ENCODE assay signal across 8 cellular contexts in the genomic region with DNA sequence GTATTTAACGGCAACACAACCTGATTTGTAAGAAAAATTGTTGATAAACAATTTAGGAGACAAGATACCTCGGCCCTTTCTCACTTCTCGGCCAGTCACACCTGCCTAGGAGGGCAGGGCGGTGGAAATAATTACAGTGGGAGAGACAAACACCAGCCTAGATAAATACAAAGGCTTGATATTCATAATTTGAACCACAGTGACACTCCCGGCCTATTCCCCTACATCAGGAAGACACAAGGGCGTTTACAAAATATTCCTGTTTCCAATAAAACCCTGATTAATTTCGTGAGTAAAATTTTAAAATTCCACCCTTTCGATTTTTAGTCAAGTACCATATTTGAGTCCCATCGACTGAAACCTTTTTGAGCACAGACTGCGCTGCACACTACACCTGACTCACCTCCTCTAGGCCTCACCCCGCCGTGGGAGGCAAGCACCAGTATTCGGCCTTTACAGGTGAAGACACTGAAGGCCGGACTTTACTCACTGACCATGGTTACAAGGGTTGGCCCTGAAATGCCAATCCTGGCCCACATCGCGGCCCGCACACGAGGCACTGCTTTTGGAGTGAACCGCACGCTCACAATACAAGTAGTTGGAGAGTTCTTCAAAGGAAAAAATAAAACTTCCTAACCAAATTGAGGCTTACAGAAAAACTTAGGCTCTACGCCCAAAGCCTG. TPM values are rescaled to one million over a fixed set of nuclear protein-coding genes. Genes with fewer than 3 reads are reported as not detected.
DNase-seq lines count a peak whose midpoint lies in the region; ATAC-seq, FAIRE-seq and TF ChIP-seq lines count a peak whose summit lies in the region.

No MANE protein-coding gene starts in this region.

- DNase-seq in A549 (ENCODE audit: low read depth in 1 of 2, low spot score in 1 of 2) (peak; percentile 35 to 63), HCT116 (ENCODE audit: low read depth, low spot score) (peak; percentile 8), SK-MEL-5 (ENCODE audit: low read depth, low spot score) (peak; percentile 10), astrocyte of the cerebellum (ENCODE audit: low read depth) (no peak), small intestine (peak; percentile 83)

- CTCF ChIA-PET in A549 (lab: Yijun Ruan, JAX): no interaction called here
- CTCF ChIA-PET in HCT116 (lab: Charles Lee): no interaction called here

- H3K4me1 ChIP-seq in A549 (peaks cover 37% of the 10 kb centered on the region; the same call in 2 of the 3 replicates), HCT116 (ENCODE audit: control insufficient read depth in 1 of 2, insufficient read depth in 2 of 2, low read length in 2 of 2) (peaks cover 8 to 16% of the 10 kb centered on the region in 2 experiments), small intestine (ENCODE audit: control insufficient read depth in 2 of 2, insufficient read depth in 1 of 2, low read depth in 1 of 2, low read length in 1 of 2) (peaks cover 5 to 15% of the 10 kb centered on the region in 2 donors)

- H3K4me2 ChIP-seq in A549 (peak overlapping the region; percentile 92), HCT116 (ENCODE audit: low read length) (peak overlapping the region; percentile 97)

- WGBS in A549 (ENCODE audit: missing lambda C conversion rate): 2% methylated on average over 21 of the region's 21 CpGs
- WGBS in small intestine, 3 donors: 1 to 3% (median 2%) methylated on average over 21 of the region's 21 CpGs

- H3K27ac ChIP-seq in A549 (peak overlapping the region; percentile 88 to 95), HCT116 (ENCODE audit: low read depth, low read length) (peak overlapping the region; percentile 91), small intestine (ENCODE audit: low read depth in 1 of 2, low read length in 1 of 2) (peak overlapping the region; percentile 98 to 99)

- FAIRE-seq in A549 (lab: Jason Lieb, UNC) (no peak), small intestine (lab: Jason Lieb, UNC) (no peak)

- H3K9me3 ChIP-seq in A549 (no peaks in the 10 kb centered on the region), HCT116 (ENCODE audit: control insufficient read depth in 1 of 2, insufficient read depth in 1 of 2, low read depth in 1 of 2, low read length in 2 of 2) (no peaks in the 10 kb centered on the region), iPS-18c (ENCODE audit: control insufficient read depth, insufficient read depth, low read length) (no peaks in the 10 kb centered on the region), small intestine (ENCODE audit: control insufficient read depth, low read depth) (no peaks in the 10 kb centered on the region)

- H3K27me3 ChIP-seq in HCT116 (ENCODE audit: insufficient read depth, low read length): no peaks in the 10 kb centered on the region
- H3K27me3 ChIP-seq in small intestine (ENCODE audit: control insufficient read depth in 2 of 2, insufficient read depth in 2 of 2, low read length in 2 of 2): no peaks in the 10 kb centered on the region

- peak overlapping the region; percentile 77 for H3K4me3 ChIP-seq in A549
- H3K4me3 ChIP-seq in HCT116 (replicated peaks in 1 of 2; ENCODE audit: low read depth in 1 of 2, low read length in 2 of 2): peak overlapping the region; percentile 91 to 98
- peak overlapping the region; percentile 74 for H3K4me3 ChIP-seq in astrocyte of the cerebellum (ENCODE audit: low read depth, low read length)
- peak overlapping the region; percentile 64 for H3K4me3 ChIP-seq in iPS-18c (ENCODE audit: insufficient read depth, low read depth, low read length)
- H3K4me3 ChIP-seq in small intestine (ENCODE audit: low read depth in 1 of 2, low read length in 2 of 2): peak overlapping the region; percentile 74 to 77

- TF ChIP-seq RAD21 in A549 (conservative IDR thresholded peaks at IDR 0.05 in 1 of 2, IDR thresholded peaks at IDR 0.05 in 1 of 2): no peak
- no peak for TF ChIP-seq RAD21 in HCT116 (IDR thresholded peaks at IDR 0.05; ENCODE audit: low read depth)

- TF ChIP-seq CTCF in A549 (IDR thresholded peaks at IDR 0.05) (no peak), HCT116 (IDR thresholded peaks at IDR 0.05 in 2 of 3, conservative IDR thresholded peaks at IDR 0.05 in 1 of 3; ENCODE audit: borderline replicate concordance in 1 of 3, insufficient read depth in 1 of 3, low read depth in 2 of 3, low read length in 2 of 3) (no peak), astrocyte of the cerebellum (IDR thresholded peaks at IDR 0.05; ENCODE audit: low read depth, low read length, missing control alignments) (no peak)

- no peaks in the 10 kb centered on the region for H3K9me2 ChIP-seq in HCT116 (ENCODE audit: insufficient read depth)

- peaks cover 38% of the 10 kb centered on the region for H4K20me1 ChIP-seq in HCT116 (ENCODE audit: insufficient read depth)

- peak; percentile 43 to 49 for ATAC-seq in A549
- peak; percentile 24 for ATAC-seq in HCT116
- ATAC-seq in HG03108 (IDR thresholded peaks at IDR 0.05; ENCODE audit: unreplicated experiment): no peak
- no peak for ATAC-seq in GM18858 (IDR thresholded peaks at IDR 0.05; ENCODE audit: unreplicated experiment)

- TF ChIP-seq POLR2A in A549 (IDR thresholded peaks at IDR 0.05; ENCODE audit: low read length) (no peak), HCT116 (IDR thresholded peaks at IDR 0.05; ENCODE audit: borderline replicate concordance, extremely low read depth, insufficient read depth, insufficient read length) (no peak)

- TF ChIP-seq EP300 in A549 (IDR thresholded peaks at IDR 0.05): no peak

- in situ Hi-C loops in SK-MEL-5 (cut with HindIII; ENCODE audit: low pct_unique_long_range_greater_than_20kb, low sequenced_read_pairs) (no loop called here), astrocyte of the cerebellum (cut with HindIII; ENCODE audit: low sequenced_read_pairs) (no loop called here)

- TSS peak; percentile 56 for BruUV-seq in HCT116 (replicated peaks; lab: Mats Ljungman, UMichigan)

- intact Hi-C loops in HCT116 (cut with micrococcal nuclease): loop anchor here (5.0 to 10.0 kb wide), 3 partner anchors 109 to 313 kb away; a partner anchor contains a TSS

- peak overlapping the region; percentile 99 for H3K9ac ChIP-seq in HCT116 (ENCODE audit: low read length)

- POLR2A ChIA-PET in A549 (lab: Yijun Ruan, JAX): no interaction called here
- POLR2A ChIA-PET in HCT116 (lab: Charles Lee): interaction anchor here (1.0 kb wide), 1 partner anchor 14 kb away, joined by 4 read pairs; no protein-coding TSS in a partner anchor

- H3K36me3 ChIP-seq in HCT116 (ENCODE audit: control insufficient read depth in 1 of 2, insufficient read depth in 2 of 2, low read length in 2 of 2) (no peaks in the 10 kb centered on the region; a peak in 1 of 4 replicates), small intestine (ENCODE audit: control insufficient read depth in 2 of 2, insufficient read depth in 2 of 2, low read length in 2 of 2) (no peaks in the 10 kb centered on the region)

- H3K79me2 ChIP-seq in HCT116 (ENCODE audit: insufficient read depth, low read length): peaks cover 58% of the 10 kb centered on the region

- no peak overlapping the region for H2AFZ ChIP-seq in HCT116 (ENCODE audit: low read depth, low read length, poor library complexity, severe bottlenecking)

- RAD21 ChIA-PET in HCT116 (lab: Charles Lee; ENCODE audit: low non-redundant PET in 1 of 2, low total read pairs in 2 of 2, uncharacterized antibody in 2 of 2, unreplicated experiment in 2 of 2): no interaction called here

TF ChIP-seq in A549, 52 proteins besides CTCF, POLR2A, EP300 and RAD21:
- TF ChIP-seq, protein P1, sequence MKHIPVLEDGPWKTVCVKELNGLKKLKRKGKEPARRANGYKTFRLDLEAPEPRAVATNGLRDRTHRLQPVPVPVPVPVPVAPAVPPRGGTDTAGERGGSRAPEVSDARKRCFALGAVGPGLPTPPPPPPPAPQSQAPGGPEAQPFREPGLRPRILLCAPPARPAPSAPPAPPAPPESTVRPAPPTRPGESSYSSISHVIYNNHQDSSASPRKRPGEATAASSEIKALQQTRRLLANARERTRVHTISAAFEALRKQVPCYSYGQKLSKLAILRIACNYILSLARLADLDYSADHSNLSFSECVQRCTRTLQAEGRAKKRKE (CRISPR knock-in tag; IDR thresholded peaks at IDR 0.05; ENCODE audit: low read depth): no peak
- TF ChIP-seq TP53 (CRISPR knock-in tag; IDR thresholded peaks at IDR 0.05): peak; percentile 75

TF ChIP-seq in HCT116, 20 proteins besides CTCF, POLR2A, EP300 and RAD21 (continues in another document):
- TF ChIP-seq SIN3A (IDR thresholded peaks at IDR 0.05; ENCODE audit: low read depth): no peak

RNA-seq across cellular contexts. Expression of a gene that starts 0.8 kb away (rescaled TPM):
- 142 and 192 TPM in 2 replicates for polyA plus RNA-seq in A549 (2011; rRNA removed)
- 31.4 and 41.0 TPM in 2 replicates for polyA plus RNA-seq in A549 (2012; cell fraction: cytosol; rRNA removed)
- polyA plus RNA-seq in A549 (2012; cell fraction: nucleus; rRNA removed): 10.5 and 23.9 TPM in 2 replicates
- 97.0 to 102 TPM (median 102 TPM) in 3 replicates for polyA plus RNA-seq in A549 (2017; fragmentation: RNase III; extraction: RNeasy Plus Mini Kit Qiagen cat#74134 plus additional on column Dnase treatment)
- 94.8 and 118 TPM in 2 replicates for polyA minus RNA-seq in A549 (2011; rRNA and poly(A)+ RNA removed)
- total RNA-seq in HCT116 (2021; ENCODE audit: unreplicated experiment): 163 TPM
- 53.1 and 54.3 TPM in 2 replicates for polyA plus RNA-seq in HCT116 (2012)
- 122 and 131 TPM in 2 replicates for total RNA-seq in SK-MEL-5 (2014; rRNA removed; shearing (Covaris generic))
- polyA plus RNA-seq in SK-MEL-5 (2015; cell fraction: cytosol; rRNA removed): 61.6 and 124 TPM in 2 replicates
- polyA plus RNA-seq in SK-MEL-5 (2015; cell fraction: nucleus; rRNA removed): 46.1 and 62.1 TPM in 2 replicates
- polyA plus RNA-seq in small intestine: 10 to 100 TPM; 26.4 to 31.1 (median 27.0) TPM

RNA-seq across cellular contexts. Expression of a gene that starts 39.3 kb away (rescaled TPM):
- polyA plus RNA-seq in A549 (2011; rRNA removed) (46.7 and 49.8 TPM in 2 replicates), A549 (2017; fragmentation: RNase III; extraction: RNeasy Plus Mini Kit Qiagen cat#74134 plus additional on column Dnase treatment) (14.9 to 16.9 TPM (median 15.1 TPM) in 3 replicates), small intestine (1 to 10 TPM in 2 of 3 donors, under 1 TPM in 1; 0.45 to 3.0 (median 1.4) TPM)
- polyA plus RNA-seq in A549 (2012; cell fraction: cytosol; rRNA removed): 15.3 and 15.8 TPM in 2 replicates
- 12.4 and 13.1 TPM in 2 replicates for polyA plus RNA-seq in A549 (2012; cell fraction: nucleus; rRNA removed)
- polyA minus RNA-seq in A549 (2011; rRNA and poly(A)+ RNA removed): 78.6 and 95.1 TPM in 2 replicates
- total RNA-seq in HCT116 (2021; ENCODE audit: unreplicated experiment): 17.6 TPM
- polyA plus RNA-seq in HCT116 (2012): 9.4 and 10.3 TPM in 2 replicates
- total RNA-seq in SK-MEL-5 (2014; rRNA removed; shearing (Covaris generic)): 103 and 112 TPM in 2 replicates
- polyA plus RNA-seq in SK-MEL-5 (2015; cell fraction: cytosol; rRNA removed): 38.8 and 65.6 TPM in 2 replicates
- polyA plus RNA-seq in SK-MEL-5 (2015; cell fraction: nucleus; rRNA removed): 27.2 and 27.4 TPM in 2 replicates

Comparison
In these comparisons a context has a peak if more than half of its experiments do, and no peak if none do; other contexts are left out.
1. ATAC-seq: peak in A549 (2 of 2) and HCT116 (single experiment); none in HG03108 (single experiment) and GM18858 (single experiment).
2. Peak in every context shown above with its lines, with median percentiles within 50 percentile points of each other: H3K27ac ChIP-seq and H3K4me3 ChIP-seq.